ENCODE assay signal across 23 cellular contexts in genomic region chr5:133453825-133454224, GRCh38.
"Had no signal": no experiment of that assay in that cellular context is flagged by ENCODE, and none has a peak within 500 bp of the region (broad histone marks: within the 10 kb centered on the region; RNA-seq: fewer than 3 reads in every experiment).

No MANE protein-coding gene starts in this region.

- H3K4me3 ChIP-seq: MG63, PC-9, Peyer's patch, SJSA1 had no signal

- H3K27me3 ChIP-seq: Peyer's patch had no signal

- H3K4me1 ChIP-seq: Peyer's patch, SJSA1 had no signal

- H3K4me2 ChIP-seq: PC-9 had no signal

- ATAC-seq: HepG2 had no signal

- H3K9me3 ChIP-seq: MG63, Peyer's patch, SJSA1 had no signal

- H3K36me3 ChIP-seq: MG63, Peyer's patch, SJSA1 had no signal

- H3K27ac ChIP-seq: PC-9, Peyer's patch, SJSA1 had no signal

- H2AFZ ChIP-seq: PC-9 had no signal

- DNase-seq: IMR-90; Karpas-422; KG1; MG63; NCI-H1092; NCI-H1105 treated with DMSO at 0.1 percent for 48 hours; NCI-H1417 treated with DMSO at 0.1 percent for 48 hours; NCI-H146; NCI-H1694 treated with DMSO at 0.1 percent for 48 hours; NCI-H1930; NCI-H2081; NCI-H2107; NCI-H2227 treated with DMSO at 0.1 percent for 48 hours; NCI-H524; NCI-H526 treated with DMSO at 0.1 percent for 48 hours; NCI-H748 treated with DMSO at 0.1 percent for 48 hours; NK-92 treated with Interleukin-12 subunit alpha and Interleukin-12 subunit beta, amount 100 ng/mL, for 24 hours; Peyer's patch; Right ventricle myocardium superior; SIG-M5 had no signal
